In genomic region chr6:15672291-15672690, GRCh38 we compare ENCODE assay signal across 28 cellular contexts. TPM values are rescaled to one million over a fixed set of nuclear protein-coding genes. Genes with fewer than 3 reads are reported as not detected.
DNase-seq lines count a peak whose midpoint lies in the region; ATAC-seq, FAIRE-seq and TF ChIP-seq lines count a peak whose summit lies in the region.
"Had no signal": no experiment of that assay in that cellular context is flagged by ENCODE, and none has a peak within 500 bp of the region (broad histone marks: within the 10 kb centered on the region; RNA-seq: fewer than 3 reads in every experiment).

No MANE protein-coding gene starts in this region.

- TF ChIP-seq POLR2A in GM12891 (IDR thresholded peaks at IDR 0.05; ENCODE audit: low read depth, low read length) (no peak), NB4 (IDR thresholded peaks at IDR 0.05; ENCODE audit: extremely low read depth, insufficient read length) (no peak), GM12878 (IDR thresholded peaks at IDR 0.05; ENCODE audit: low read depth, low read length) (no peak), adrenal gland (IDR thresholded peaks at IDR 0.05) (no peak)

- RAD21 ChIA-PET in GM12878 (lab: Charles Lee; ENCODE audit: unreplicated experiment): interaction anchor here (1.1 kb wide), 1 partner anchor 456 kb away, joined by 3 read pairs; the partner anchor contains the start of gene MYLIP

- H3K36me3 Mint-ChIP-seq in endothelial cell (ENCODE audit: low read depth, unreplicated experiment): no peaks in the 10 kb centered on the region
- H3K36me3 Mint-ChIP-seq: CD8-positive, alpha-beta memory T cell; immature natural killer cell; neural progenitor cell had no signal

- no peak for DNase-seq in GM12891 (ENCODE audit: insufficient read length, low spot score)
- peak; percentile 83 for DNase-seq in NB4 (ENCODE audit: low read depth)
- DNase-seq in GM12878 (ENCODE audit: low read depth, low spot score): no peak
- no peak for DNase-seq in sciatic nerve (ENCODE audit: low spot score)
- DNase-seq in endothelial cell (ENCODE audit: low spot score): no peak
- no peak for DNase-seq in adrenal gland
- DNase-seq: activated CD4-positive, alpha-beta T cell treated with anti-CD3 and anti-CD28 coated beads for 1 hour; activated CD8-positive, alpha-beta T cell treated with anti-CD3 and anti-CD28 coated beads, Interleukin-2, amount 10 ng/mL, durations not matched to agents 7 days and 5 days; activated gamma-delta T cell treated with Interleukin-2 at 50 U/mL for 16 hours; activated T-cell treated with anti-CD3 and anti-CD28 coated beads, Interleukin-2, amount 50 U/mL, for 1 hour; amniotic stem cell; CD8-positive, alpha-beta memory T cell; cortex of kidney; DMS53; GDM1; immature natural killer cell; left ventricle myocardium inferior; NCI-H1105; NCI-H2081; RPMI8226; SW 1271; uterus had no signal

- no peak overlapping the region for H2AFZ ChIP-seq in GM12878 (ENCODE audit: control insufficient read depth, low read depth, low read length)
- H2AFZ ChIP-seq: neural progenitor cell had no signal

- FAIRE-seq in GM12891 (lab: Jason Lieb, UNC) (no peak), GM12878 (lab: Jason Lieb, UNC) (no peak)
- FAIRE-seq: endothelial cell of umbilical vein, HTR-8/SVneo had no signal

- no peak for TF ChIP-seq RAD21 in GM12878 (IDR thresholded peaks at IDR 0.05; ENCODE audit: insufficient read depth, low read depth, low read length)

- WGBS in GM12878 (ENCODE audit: insufficient coverage, insufficient replicate concordance, low lambda C conversion rate, missing lambda C conversion rate): 89% methylated on average over 1 of the region's 1 CpG
- 93 to 100% (median 97%) methylated on average over 1 of the region's 1 CpG for WGBS in adrenal gland, 4 donors

- H3K4me3 Mint-ChIP-seq in endothelial cell (ENCODE audit: unreplicated experiment): no peak overlapping the region
- H3K4me3 Mint-ChIP-seq: activated CD8-positive, alpha-beta T cell treated with anti-CD3 and anti-CD28 coated beads, Interleukin-2, amount 10 ng/mL, durations not matched to agents 7 days and 5 days; CD8-positive, alpha-beta memory T cell; immature natural killer cell; neural progenitor cell had no signal

- H3K27ac Mint-ChIP-seq in endothelial cell (ENCODE audit: unreplicated experiment): no peak overlapping the region
- H3K27ac Mint-ChIP-seq: activated CD8-positive, alpha-beta T cell treated with anti-CD3 and anti-CD28 coated beads, Interleukin-2, amount 10 ng/mL, durations not matched to agents 7 days and 5 days; CD8-positive, alpha-beta memory T cell; immature natural killer cell; neural progenitor cell had no signal

- intact Hi-C loops in GM12878 (cut with micrococcal nuclease; ENCODE audit: unreplicated experiment) (no loop called here), sciatic nerve (cut with DNase I) (no loop called here), adrenal gland (cut with DNase I) (no loop called here)

- no peaks in the 10 kb centered on the region for H4K20me1 ChIP-seq in GM12878 (ENCODE audit: control insufficient read depth, insufficient read depth)

- TF ChIP-seq CTCF in NB4 (IDR thresholded peaks at IDR 0.05; ENCODE audit: low read depth, low read length) (no peak), GM12878 (IDR thresholded peaks at IDR 0.05 in 2 of 3, conservative IDR thresholded peaks at IDR 0.05 in 1 of 3; ENCODE audit: control insufficient read depth in 2 of 3, extremely low read depth in 1 of 3, insufficient read depth in 1 of 3, low read depth in 3 of 3, low read length in 3 of 3) (no peak), endothelial cell (IDR thresholded peaks at IDR 0.05; ENCODE audit: unreplicated experiment) (no peak), adrenal gland (IDR thresholded peaks at IDR 0.05) (no peak)

- no peaks in the 10 kb centered on the region for H3K79me2 ChIP-seq in GM12878 (ENCODE audit: control insufficient read depth, insufficient read depth, low read length)

- SMC1A ChIA-PET in GM12878 (lab: Charles Lee; ENCODE audit: uncharacterized antibody, unreplicated experiment): interaction anchor here (0.7 to 2.2 kb wide), 3 partner anchors 10 to 494 kb away, joined by 3 to 11 read pairs (median 4); no protein-coding TSS in a partner anchor

- H3K27me3 Mint-ChIP-seq in endothelial cell (ENCODE audit: unreplicated experiment): peaks cover 4% of the 10 kb centered on the region

- no peaks in the 10 kb centered on the region for H3K9me3 Mint-ChIP-seq in endothelial cell (ENCODE audit: unreplicated experiment)
- H3K9me3 Mint-ChIP-seq: CD8-positive, alpha-beta memory T cell; immature natural killer cell; neural progenitor cell had no signal

- H3K4me3 ChIP-seq in NB4 (ENCODE audit: low read depth, low read length) (no peak overlapping the region), GM12878 (no peak overlapping the region), adrenal gland (no peak overlapping the region)
- H3K4me3 ChIP-seq: breast epithelium, left ventricle myocardium inferior, neural progenitor cell, suprapubic skin, uterus had no signal

- no peak overlapping the region for H3K27ac ChIP-seq in GM12878 (ENCODE audit: control insufficient read depth, insufficient read depth)
- no peak overlapping the region for H3K27ac ChIP-seq in adrenal gland
- H3K27ac ChIP-seq: breast epithelium, left ventricle myocardium inferior, neural progenitor cell, suprapubic skin, uterus had no signal

- BruUV-seq in GM12878 (replicated peaks; lab: Mats Ljungman, UMichigan): no TSS peak

- no peak for TF ChIP-seq EP300 in GM12878 (IDR thresholded peaks at IDR 0.05; ENCODE audit: borderline replicate concordance in 1 of 2, control insufficient read depth in 1 of 2, low read depth in 2 of 2, low read length in 2 of 2)

- in situ Hi-C loops in GM12878 (cut with MboI): no loop called here

- H3K36me3 ChIP-seq in GM12878 (ENCODE audit: control insufficient read depth in 2 of 2, insufficient read depth in 2 of 2, low read length in 1 of 2): no peaks in the 10 kb centered on the region
- no peaks in the 10 kb centered on the region for H3K36me3 ChIP-seq in adrenal gland (replicated peaks in 1 of 2)
- H3K36me3 ChIP-seq: breast epithelium, left ventricle myocardium inferior, neural progenitor cell, suprapubic skin, uterus had no signal

- peaks cover 16% of the 10 kb centered on the region for H3K4me1 Mint-ChIP-seq in endothelial cell (ENCODE audit: unreplicated experiment)
- H3K4me1 Mint-ChIP-seq: CD8-positive, alpha-beta memory T cell; immature natural killer cell had no signal

- H3K4me2 ChIP-seq in GM12878 (ENCODE audit: control insufficient read depth, insufficient read depth): no peak overlapping the region
- H3K4me2 ChIP-seq: neural progenitor cell had no signal

- no peak overlapping the region for H3K9ac ChIP-seq in GM12878 (ENCODE audit: control insufficient read depth, insufficient read depth, low read length)
- H3K9ac ChIP-seq: neural progenitor cell had no signal

- H3K27me3 ChIP-seq in GM12878 (replicated peaks in 1 of 2; ENCODE audit: control insufficient read depth in 2 of 2, insufficient read depth in 2 of 2, low read length in 1 of 2) (peaks cover 0 to 2% of the 10 kb centered on the region in 2 experiments; a peak in 2 of 4 replicates), adrenal gland (no peaks in the 10 kb centered on the region)
- H3K27me3 ChIP-seq: breast epithelium, neural progenitor cell, suprapubic skin, uterus had no signal

- POLR2A ChIA-PET in GM12878 (lab: Charles Lee): interaction anchor here (1.2 kb wide), 1 partner anchor 19 kb away, joined by 3 read pairs; no protein-coding TSS in a partner anchor

- peak; percentile 34; the same call in 2 of the 3 replicates for ATAC-seq in GM12878
- ATAC-seq in sciatic nerve: peak; percentile 26
- no peak for ATAC-seq in HG03439 (IDR thresholded peaks at IDR 0.05; ENCODE audit: unreplicated experiment)
- ATAC-seq: activated CD8-positive, alpha-beta T cell treated with anti-CD3 and anti-CD28 coated beads, Interleukin-2, amount 10 ng/mL, durations not matched to agents 7 days and 5 days had no signal

- H3K9me3 ChIP-seq in GM12878 (replicated peaks; ENCODE audit: control insufficient read depth, insufficient read depth, low read length) (no peaks in the 10 kb centered on the region), adrenal gland (replicated peaks in 1 of 3) (no peaks in the 10 kb centered on the region)
- H3K9me3 ChIP-seq: breast epithelium, left ventricle myocardium inferior, suprapubic skin, uterus had no signal

- H3K4me1 ChIP-seq in GM12878 (ENCODE audit: control insufficient read depth, insufficient read depth, low read length) (no peaks in the 10 kb centered on the region), adrenal gland (replicated peaks in 1 of 2) (peaks cover 0 to 10% of the 10 kb centered on the region in 2 donors)
- H3K4me1 ChIP-seq: breast epithelium, neural progenitor cell, uterus had no signal

- CTCF ChIA-PET in GM12878 (lab: Yijun Ruan, JAX): interaction anchor here (1.9 kb wide), 2 partner anchors 11 to 533 kb away, joined by 5 to 7 read pairs; no protein-coding TSS in a partner anchor

TF ChIP-seq in GM12891, 5 proteins besides CTCF, POLR2A, EP300 and RAD21 (continues in another document):
- TF ChIP-seq POLR2AphosphoS5 (IDR thresholded peaks at IDR 0.05; ENCODE audit: low read depth, low read length): no peak
- TF ChIP-seq TAF1 (IDR thresholded peaks at IDR 0.05; ENCODE audit: low read depth, low read length): no peak

TF ChIP-seq in GM12878, 131 proteins besides CTCF, POLR2A, EP300 and RAD21:
- no peak for TF ChIP-seq KDM1A (IDR thresholded peaks at IDR 0.05; ENCODE audit: borderline replicate concordance)
- TF ChIP-seq ASH2L (IDR thresholded peaks at IDR 0.05; ENCODE audit: borderline replicate concordance, low read depth): no peak

RNA-seq across cellular contexts. Expression of gene DTNBP1, which starts 9.5 kb away (rescaled TPM):
- polyA plus RNA-seq in GM12891 (2012; ENCODE audit: low read depth, missing spikeins): 19.3 TPM
- 9.8 and 14.1 TPM in 2 replicates for total RNA-seq in GM12878 (2013; cell fraction: nucleolus; rRNA removed)
- total RNA-seq in GM12878 (2014; rRNA removed) (7.5 and 8.1 TPM in 2 replicates), GM12878 (2014; rRNA removed; fragmentation: Illumina TruSeq; extraction: Trizol) (7.1 and 7.4 TPM in 2 replicates), GM12878 (2021) (19.0 and 20.0 TPM in 2 replicates), sciatic nerve (25.3 TPM), endothelial cell (ENCODE audit: unreplicated experiment) (19.3 TPM), adrenal gland (10 to 100 TPM in 4 of 8 donors, 1 to 10 TPM in 4; 4.2 to 17.1 (median 11.2) TPM)
- 12.6 TPM for polyA plus RNA-seq in GM12878 (2011; ENCODE audit: low read depth)
- polyA plus RNA-seq in GM12878 (2011; rRNA removed) (22.5 and 40.3 TPM in 2 replicates), GM12878 (2014; fragmentation: Illumina TruSeq; extraction: Trizol) (21.9 and 23.7 TPM in 2 replicates), GM12878 (2014; fragmentation: Nextera tagmentation; extraction: Ambion mirVana) (10 to 100 TPM; 10.9 to 20.2 TPM), GM12878 (2014; rRNA removed) (19.9 and 24.1 TPM in 2 replicates), GM12878 (2016; fragmentation: Nextera tagmentation; extraction: Ambion mirVana) (10 to 100 TPM; 26.4 to 28.0 TPM), adrenal gland (10 to 100 TPM in 1 of 3 donors, 1 to 10 TPM in 2; 5.6 to 10.8 (median 8.8) TPM)
- polyA plus RNA-seq in GM12878 (2011; cell fraction: cytosol; rRNA removed): 46.3 and 49.1 TPM in 2 replicates
- 24.9 and 29.5 TPM in 2 replicates for polyA plus RNA-seq in GM12878 (2011; cell fraction: nucleus; rRNA removed)
- 15.8 and 15.9 TPM in 2 replicates for polyA plus RNA-seq in GM12878 (2012)
- polyA minus RNA-seq in GM12878 (2011; rRNA and poly(A)+ RNA removed): 27.4 and 34.4 TPM in 2 replicates
- 7.9 and 16.5 TPM in 2 replicates for polyA minus RNA-seq in GM12878 (2011; cell fraction: cytosol; rRNA and poly(A)+ RNA removed)
- polyA minus RNA-seq in GM12878 (2011; cell fraction: nucleus; rRNA and poly(A)+ RNA removed): 10.0 and 14.9 TPM in 2 replicates
